In genomic region chr4:184268574-184269160, GRCh38 we compare ENCODE assay signal across 8 cellular contexts. TPM values are rescaled to one million over a fixed set of nuclear protein-coding genes. Genes with fewer than 3 reads are reported as not detected.
DNase-seq lines count a peak whose midpoint lies in the region; ATAC-seq, FAIRE-seq and TF ChIP-seq lines count a peak whose summit lies in the region.

No MANE protein-coding gene starts in this region.

- TF ChIP-seq EP300 in HepG2 (IDR thresholded peaks at IDR 0.05; ENCODE audit: low read depth in 2 of 2, low read length in 2 of 2) (no peak), HepG2 (CRISPR knock-in tag; IDR thresholded peaks at IDR 0.05; ENCODE audit: borderline replicate concordance) (no peak)

- intact Hi-C loops in HCT116 (cut with micrococcal nuclease), result loop anchor here (2.0 to 10.0 kb wide), 2 partner anchors 380 to 466 kb away; partner anchors contain the start of genes CASP3, CENPU and PRIMPOL
- intact Hi-C loops in HepG2 (cut with micrococcal nuclease; ENCODE audit: unreplicated experiment), result loop anchor here (1.0 to 10.0 kb wide), 4 partner anchors 79 to 466 kb away; partner anchors contain the start of genes CASP3, CENPU and PRIMPOL

- CTCF ChIA-PET in AG04450 (lab: Charles Lee), result no interaction called here
- CTCF ChIA-PET in HCT116 (lab: Charles Lee), result no interaction called here
- CTCF ChIA-PET in HepG2 (lab: Yijun Ruan, JAX; ENCODE audit: low intra/inter-chr PET ratio, low total read pairs), result no interaction called here

- H3K4me1 ChIP-seq in HCT116 (ENCODE audit: control insufficient read depth in 1 of 2, insufficient read depth in 2 of 2, low read length in 2 of 2) (peaks cover 0 to 27% of the 10 kb centered on the region in 2 experiments; a peak in 1 of 4 replicates), HepG2 (ENCODE audit: insufficient read depth, low read length) (peaks cover 42% of the 10 kb centered on the region)

- no peak for TF ChIP-seq POLR2A in HCT116 (IDR thresholded peaks at IDR 0.05; ENCODE audit: borderline replicate concordance, extremely low read depth, insufficient read depth, insufficient read length)
- TF ChIP-seq POLR2A in HepG2 (IDR thresholded peaks at IDR 0.05; ENCODE audit: insufficient read depth in 1 of 2, low read depth in 2 of 2, low read length in 2 of 2), result no peak

- no TSS peak for BruUV-seq in HCT116 (replicated peaks; lab: Mats Ljungman, UMichigan)
- no TSS peak for BruUV-seq in HepG2 (replicated peaks; lab: Mats Ljungman, UMichigan)

- no peaks in the 10 kb centered on the region for H3K27me3 ChIP-seq in AG04450 (ENCODE audit: control insufficient read depth, insufficient read depth, low read length)
- H3K27me3 ChIP-seq in HCT116 (ENCODE audit: insufficient read depth, low read length), result no peaks in the 10 kb centered on the region
- peaks cover 0 to 5% of the 10 kb centered on the region in 2 experiments; a peak in 1 of 5 replicates for H3K27me3 ChIP-seq in HepG2 (ENCODE audit: control insufficient read depth in 1 of 2, insufficient read depth in 2 of 2, low read length in 2 of 2)

- FAIRE-seq in HepG2 (lab: Jason Lieb, UNC), result no peak

- TF ChIP-seq CTCF in AG04450 (IDR thresholded peaks at IDR 0.05; ENCODE audit: low read depth, low read length), result peak; percentile 15; the same call in 1 of the 2 replicates
- TF ChIP-seq CTCF in HCT116 (IDR thresholded peaks at IDR 0.05 in 2 of 3, conservative IDR thresholded peaks at IDR 0.05 in 1 of 3; ENCODE audit: borderline replicate concordance in 1 of 3, insufficient read depth in 1 of 3, low read depth in 2 of 3, low read length in 2 of 3), result no peak
- TF ChIP-seq CTCF in WI38 (IDR thresholded peaks at IDR 0.05; ENCODE audit: low read depth, low read length), result no peak
- 0 out of 2 replicates have a peak, but pooled peaks have one; percentile 8 for TF ChIP-seq CTCF in HepG2 (CRISPR knock-in tag; IDR thresholded peaks at IDR 0.05)

- H2AFZ ChIP-seq in HCT116 (ENCODE audit: low read depth, low read length, poor library complexity, severe bottlenecking) (peak overlapping the region; percentile 78), HepG2 (ENCODE audit: low read length) (peak overlapping the region; percentile 87)

- H3K4me2 ChIP-seq in HCT116 (ENCODE audit: low read length), result peak overlapping the region; percentile 80
- H3K4me2 ChIP-seq in HepG2 (ENCODE audit: low read depth, low read length), result peak overlapping the region; percentile 76

- H3K79me2 ChIP-seq in HCT116 (ENCODE audit: insufficient read depth, low read length) (no peaks in the 10 kb centered on the region), HepG2 (ENCODE audit: insufficient read depth, low read length) (no peaks in the 10 kb centered on the region)

- H3K27ac ChIP-seq in AG04450 (ENCODE audit: low read depth, low read length) (no peak overlapping the region), HCT116 (ENCODE audit: low read depth, low read length) (peak overlapping the region; percentile 56; the same call in 1 of the 2 replicates), HepG2 (ENCODE audit: extremely low read length, insufficient read depth, low read length) (no peak overlapping the region)

- H3K9me3 ChIP-seq in AG04450 (ENCODE audit: control insufficient read depth, insufficient read depth, low read length) (no peaks in the 10 kb centered on the region), HCT116 (ENCODE audit: control insufficient read depth in 1 of 2, insufficient read depth in 1 of 2, low read depth in 1 of 2, low read length in 2 of 2) (no peaks in the 10 kb centered on the region), HepG2 (ENCODE audit: low read length) (no peaks in the 10 kb centered on the region)

- H3K9ac ChIP-seq in HCT116 (ENCODE audit: low read length) (peak overlapping the region; percentile 57; the same call in 1 of the 2 replicates), HepG2 (ENCODE audit: insufficient read depth, low read depth, low read length) (peak overlapping the region; percentile 48; the same call in 1 of the 2 replicates)

- WGBS in HepG2 (ENCODE audit: low lambda C conversion rate), result 71% methylated on average over 6 of the region's 6 CpGs

- no peak for ATAC-seq in HCT116
- no peak for ATAC-seq in HepG2
- ATAC-seq in GM18909 (IDR thresholded peaks at IDR 0.05; ENCODE audit: poor library complexity, unreplicated experiment), result no peak

- no peak overlapping the region for H3K4me3 ChIP-seq in AG04450 (ENCODE audit: low read depth, low read length)
- peak overlapping the region; percentile 49 to 65 for H3K4me3 ChIP-seq in HCT116 (replicated peaks in 1 of 2; ENCODE audit: low read depth in 1 of 2, low read length in 2 of 2)
- peak overlapping the region; percentile 36 for H3K4me3 ChIP-seq in WI38 (ENCODE audit: low read depth, low read length)
- H3K4me3 ChIP-seq in HepG2 (replicated peaks in 1 of 3; ENCODE audit: insufficient read depth in 1 of 3, low read depth in 2 of 3, low read length in 3 of 3), result peak overlapping the region; percentile 60 to 78 (median 75); a peak in 5 of 6 replicates

- H4K20me1 ChIP-seq in HCT116 (ENCODE audit: insufficient read depth), result no peaks in the 10 kb centered on the region
- no peaks in the 10 kb centered on the region for H4K20me1 ChIP-seq in HepG2 (ENCODE audit: insufficient read depth, low read length)

- H3K36me3 ChIP-seq in HCT116 (ENCODE audit: control insufficient read depth in 1 of 2, insufficient read depth in 2 of 2, low read length in 2 of 2) (no peaks in the 10 kb centered on the region), HepG2 (replicated peaks in 1 of 2; ENCODE audit: control insufficient read depth in 1 of 2, insufficient read depth in 2 of 2, low read length in 2 of 2) (no peaks in the 10 kb centered on the region)

- DNase-seq in AG04450 (ENCODE audit: low read depth, low spot score) (no peak), HCT116 (ENCODE audit: low read depth, low spot score) (no peak), HepG2 (ENCODE audit: low spot score) (no peak), activated gamma-delta T cell (lab: John Stamatoyannopoulos, UW) (no peak), NCI-H510A (lab: John Stamatoyannopoulos, UW) (no peak), HK-2 (ENCODE audit: unreplicated experiment) (no peak)

- TF ChIP-seq RAD21 in HCT116 (IDR thresholded peaks at IDR 0.05; ENCODE audit: low read depth), result no peak; the same call in 1 of the 2 replicates
- no peak for TF ChIP-seq RAD21 in HepG2 (CRISPR knock-in tag; IDR thresholded peaks at IDR 0.05)

- RAD21 ChIA-PET in HCT116 (lab: Charles Lee; ENCODE audit: low non-redundant PET in 1 of 2, low total read pairs in 2 of 2, uncharacterized antibody in 2 of 2, unreplicated experiment in 2 of 2), result interaction anchor here in 1 of 2 experiments (0.6 kb wide), 1 partner anchor 137 kb away, joined by 4 read pairs; no protein-coding TSS in a partner anchor

- H3K9me2 ChIP-seq in HCT116 (ENCODE audit: insufficient read depth), result no peaks in the 10 kb centered on the region

- POLR2A ChIA-PET in AG04450 (lab: Yijun Ruan, JAX) (interaction anchor here (0.9 kb wide), 1 partner anchor 115 kb away, joined by 3 read pairs; no protein-coding TSS in a partner anchor), HCT116 (lab: Charles Lee) (no interaction called here), HepG2 (lab: Yijun Ruan, JAX) (interaction anchor here (1.7 kb wide), 1 partner anchor 29 kb away, joined by 3 read pairs; no protein-coding TSS in a partner anchor)

- in situ Hi-C loops in HepG2 (cut with HindIII; ENCODE audit: extremely low pct_ligation_motif_present, low pct_unique_long_range_greater_than_20kb), result loop anchor here (5.0 kb wide), 1 partner anchor 269 kb away; no protein-coding TSS in a partner anchor

TF ChIP-seq in HCT116, 20 proteins besides CTCF, POLR2A, EP300 and RAD21:
- TF ChIP-seq TCF7L2 (IDR thresholded peaks at IDR 0.05; ENCODE audit: borderline replicate concordance, extremely low read depth, insufficient read depth, insufficient read length) (no peak), FOSL1 (IDR thresholded peaks at IDR 0.05; ENCODE audit: low read depth) (0 out of 2 replicates have a peak, but pooled peaks have one; percentile 35)

TF ChIP-seq in HepG2, 621 proteins besides CTCF, POLR2A, EP300 and RAD21:
- TF ChIP-seq DDIT3 (CRISPR knock-in tag; IDR thresholded peaks at IDR 0.05), result no peak

RNA-seq across cellular contexts. Expression of gene ENPP6, which starts 51.0 kb away (rescaled TPM):
- polyA plus RNA-seq in AG04450 (2011; rRNA removed) (0.02 and 0.05 TPM in 2 replicates), HepG2 (2011; rRNA removed) (not detected in 2 replicates)
- 0.04 TPM in 1 of 2 replicates, not detected in the other for polyA minus RNA-seq in AG04450 (2011; rRNA and poly(A)+ RNA removed)
- total RNA-seq in HCT116 (2021; ENCODE audit: unreplicated experiment) (not detected), HepG2 (2016; rRNA removed; fragmentation: Illumina TruSeq; extraction: Trizol) (not detected in 2 replicates)
- not detected in 2 replicates for polyA plus RNA-seq in HCT116 (2012)
- not detected in 2 replicates for total RNA-seq in HepG2 (2016; cell fraction: cytosol; rRNA removed; fragmentation: Illumina TruSeq; extraction: Trizol; ENCODE audit: low read depth)
- total RNA-seq in HepG2 (2016; cell fraction: insoluble cytoplasmic fraction; rRNA removed; fragmentation: Illumina TruSeq; extraction: Trizol), result not detected in 2 replicates
- total RNA-seq in HepG2 (2016; cell fraction: membrane; rRNA removed; fragmentation: Illumina TruSeq; extraction: Trizol), result not detected in 2 replicates
- total RNA-seq in HepG2 (2016; cell fraction: nucleus; rRNA removed; fragmentation: Illumina TruSeq; extraction: Trizol), result not detected in 2 replicates
- polyA plus RNA-seq in HepG2 (2011; cell fraction: cytosol; rRNA removed), result 0.03 TPM in 1 of 2 replicates, not detected in the other
- polyA plus RNA-seq in HepG2 (2011; cell fraction: nucleus; rRNA removed), result not detected in 2 replicates
- not detected in 2 replicates for polyA plus RNA-seq in HepG2 (2012)
- not detected in 2 replicates for polyA plus RNA-seq in HepG2 (2016; cell fraction: cytosol; fragmentation: Illumina TruSeq; extraction: Trizol; ENCODE audit: low read depth)
- not detected in 2 replicates for polyA plus RNA-seq in HepG2 (2016; cell fraction: insoluble cytoplasmic fraction; fragmentation: Illumina TruSeq; extraction: Trizol; ENCODE audit: low read depth)
- not detected in 2 replicates for polyA plus RNA-seq in HepG2 (2016; cell fraction: membrane; fragmentation: Illumina TruSeq; extraction: Trizol; ENCODE audit: low read depth)
- not detected in 2 replicates for polyA plus RNA-seq in HepG2 (2016; cell fraction: nucleus; fragmentation: Illumina TruSeq; extraction: Trizol; ENCODE audit: insufficient read depth, low read depth)
- not detected in 2 replicates for polyA minus RNA-seq in HepG2 (2011; rRNA and poly(A)+ RNA removed; ENCODE audit: low replicate concordance)
- polyA minus RNA-seq in HepG2 (2011; cell fraction: cytosol; rRNA and poly(A)+ RNA removed), result not detected in 2 replicates
- not detected in 2 replicates for polyA minus RNA-seq in HepG2 (2011; cell fraction: nucleus; rRNA and poly(A)+ RNA removed)

Comparison
In these comparisons a context has a peak if more than half of its experiments do, and no peak if none do; other contexts are left out.
1. CTCF ChIP-seq: peak in AG04450 (single experiment) and HepG2 (single experiment); none in HCT116 (0 of 3) and WI38 (single experiment).